ENCODE assay signal across 8 cellular contexts in the genomic region with DNA sequence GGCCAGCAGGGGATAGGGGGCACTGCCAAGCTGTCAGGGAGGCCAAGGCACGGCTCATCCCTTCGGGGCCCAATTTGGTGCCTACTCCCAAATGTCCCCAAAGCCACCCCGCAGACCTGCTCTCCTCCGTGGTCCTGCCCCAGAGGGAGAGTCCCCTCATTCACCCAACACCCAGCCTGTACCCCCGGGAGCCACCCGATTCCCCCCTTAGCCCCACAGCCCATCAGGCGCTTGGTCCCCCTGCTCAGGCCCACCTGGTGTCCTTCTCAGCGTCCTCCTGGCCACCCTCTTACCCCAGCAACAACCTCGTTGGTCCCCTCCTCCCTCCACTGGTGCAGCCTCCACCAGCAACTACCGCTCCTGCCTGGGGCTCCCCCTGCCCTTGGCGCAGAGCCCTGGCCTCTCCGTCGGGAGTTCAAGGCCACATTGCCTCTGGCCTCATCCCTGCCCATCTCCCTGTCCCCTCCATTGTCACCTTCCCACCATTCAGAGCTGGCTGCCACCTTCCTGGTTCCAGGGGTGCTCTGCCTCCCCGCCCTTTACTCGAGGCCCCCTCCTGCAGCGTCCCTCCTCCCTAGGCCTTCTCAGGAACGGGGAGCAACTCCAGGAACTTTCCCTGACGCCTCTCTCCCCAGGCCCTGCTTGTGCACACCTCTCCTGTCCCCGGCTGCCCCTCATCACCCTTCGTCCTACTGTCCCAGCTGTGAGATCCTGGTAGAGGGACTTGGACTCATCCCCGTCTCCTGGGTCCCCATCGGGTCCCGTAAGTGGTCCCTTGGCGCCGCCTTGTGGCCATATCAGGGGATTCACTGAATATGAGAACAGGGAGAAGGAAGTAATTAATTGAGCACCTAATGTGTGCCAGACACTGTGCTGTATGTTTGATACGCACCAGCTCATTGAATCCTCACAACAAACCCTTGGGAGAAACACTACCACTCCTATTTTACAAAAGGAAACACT.
DNase-seq lines count a peak whose midpoint lies in the region; ATAC-seq and TF ChIP-seq lines count a peak whose summit lies in the region.

No MANE protein-coding gene starts in this region.

- H3K9me3 ChIP-seq in OCI-LY3 (ENCODE audit: insufficient read depth, low read length) = no peaks in the 10 kb centered on the region
- H3K9me3 ChIP-seq in gastrocnemius medialis = no peaks in the 10 kb centered on the region

- H3K27ac Mint-ChIP-seq in activated T-cell treated with anti-CD3 and anti-CD28 coated beads, Interleukin-2, amount 50 U/mL, for 72 hours = no peak overlapping the region

- H3K36me3 ChIP-seq in OCI-LY3 (replicated peaks; ENCODE audit: low read depth, low read length) = no peaks in the 10 kb centered on the region
- no peaks in the 10 kb centered on the region for H3K36me3 ChIP-seq in gastrocnemius medialis

- no peaks in the 10 kb centered on the region for H3K9me3 Mint-ChIP-seq in activated T-cell treated with anti-CD3 and anti-CD28 coated beads, Interleukin-2, amount 50 U/mL, for 72 hours

- no peaks in the 10 kb centered on the region for H3K4me1 Mint-ChIP-seq in activated T-cell treated with anti-CD3 and anti-CD28 coated beads, Interleukin-2, amount 50 U/mL, for 72 hours (ENCODE audit: low read depth)

- H3K4me1 ChIP-seq in OCI-LY3 (ENCODE audit: low read length) = no peaks in the 10 kb centered on the region
- H3K4me1 ChIP-seq in gastrocnemius medialis = no peaks in the 10 kb centered on the region

- no peak for TF ChIP-seq POLR2A in gastrocnemius medialis (IDR thresholded peaks at IDR 0.05)

- H3K4me3 ChIP-seq in GM12875 (ENCODE audit: low read depth, low read length) (no peak overlapping the region), OCI-LY3 (ENCODE audit: low read length) (no peak overlapping the region), gastrocnemius medialis (no peak overlapping the region)

- H3K27ac ChIP-seq in OCI-LY3 (ENCODE audit: low read length) = no peak overlapping the region
- H3K27ac ChIP-seq in gastrocnemius medialis = no peak overlapping the region

- H3K79me2 ChIP-seq in OCI-LY3 (ENCODE audit: low read length) = no peaks in the 10 kb centered on the region

- peaks cover 11% of the 10 kb centered on the region for H3K27me3 Mint-ChIP-seq in activated T-cell treated with anti-CD3 and anti-CD28 coated beads, Interleukin-2, amount 50 U/mL, for 72 hours (ENCODE audit: low read depth)

- intact Hi-C loops in head of caudate nucleus (cut with DNase I) = no loop called here
- intact Hi-C loops in gastrocnemius medialis (cut with DNase I; ENCODE audit: low total_unique reads) = no loop called here

- peak; percentile 32 to 51 for ATAC-seq in activated T-cell treated with anti-CD3 and anti-CD28 coated beads, Interleukin-2, amount 50 U/mL, for 72 hours (replicated peaks in 1 of 2)
- ATAC-seq in gastrocnemius medialis (no peak), HG02798 (IDR thresholded peaks at IDR 0.05; ENCODE audit: poor library complexity, unreplicated experiment) (no peak), GM21529 (IDR thresholded peaks at IDR 0.05; ENCODE audit: unreplicated experiment) (no peak)

- in situ Hi-C loops in gastrocnemius medialis (cut with MboI; ENCODE audit: low sequenced_read_pairs in 4 of 4) = no loop called here

- H3K27me3 ChIP-seq in OCI-LY3 (ENCODE audit: low read depth, low read length) (0 out of 2 replicates have a peak, but pooled peaks cover 4% of the 10 kb centered on the region), gastrocnemius medialis (peaks cover 21 to 33% (median 23%) of the 10 kb centered on the region in 3 donors)

- no peaks in the 10 kb centered on the region for H4K20me1 ChIP-seq in OCI-LY3 (ENCODE audit: insufficient read depth, low read length)

- TF ChIP-seq CTCF in GM12875 (IDR thresholded peaks at IDR 0.05; ENCODE audit: borderline replicate concordance, insufficient read depth, low read depth, low read length) (peak; percentile 65), OCI-LY3 (IDR thresholded peaks at IDR 0.05; ENCODE audit: low read depth, low read length) (peak; percentile 63), gastrocnemius medialis (IDR thresholded peaks at IDR 0.05 in 4 of 5, conservative IDR thresholded peaks at IDR 0.05 in 1 of 5) (peak in 4 of 5 experiments; percentile 36 to 51 (median 48))

- no peak overlapping the region for H3K4me3 Mint-ChIP-seq in activated T-cell treated with anti-CD3 and anti-CD28 coated beads, Interleukin-2, amount 50 U/mL, for 72 hours

- no peak overlapping the region for H2AFZ ChIP-seq in OCI-LY3 (ENCODE audit: low read depth, low read length)

- peak; percentile 31 for DNase-seq in A172 (ENCODE audit: low spot score)
- DNase-seq in activated T-cell treated with anti-CD3 and anti-CD28 coated beads, Interleukin-2, amount 50 U/mL, for 72 hours = peak; percentile 66 to 68
- peak in 37 of 42 donors; percentile 43 to 86 (median 71) for DNase-seq in head of caudate nucleus
- DNase-seq in gastrocnemius medialis = no peak

- no peaks in the 10 kb centered on the region for H3K36me3 Mint-ChIP-seq in activated T-cell treated with anti-CD3 and anti-CD28 coated beads, Interleukin-2, amount 50 U/mL, for 72 hours (ENCODE audit: insufficient read depth in 2 of 2)

- H3K9ac ChIP-seq in OCI-LY3 (ENCODE audit: low read length) = no peak overlapping the region

- no peak overlapping the region for H3K4me2 ChIP-seq in OCI-LY3 (ENCODE audit: low read length)

Comparison
In these comparisons a context has a peak if more than half of its experiments do, and no peak if none do; other contexts are left out.
1. DNase-seq: peak in A172 (single experiment), activated T-cell treated with anti-CD3 and anti-CD28 coated beads, Interleukin-2, amount 50 U/mL, for 72 hours (2 of 2) and head of caudate nucleus (37 of 42); none in gastrocnemius medialis (0 of 2).
2. ATAC-seq: peak in activated T-cell treated with anti-CD3 and anti-CD28 coated beads, Interleukin-2, amount 50 U/mL, for 72 hours (2 of 2); none in gastrocnemius medialis (0 of 2), HG02798 (single experiment) and GM21529 (single experiment).
3. Peak in every context shown above with its lines, with median percentiles within 50 percentile points of each other: CTCF ChIP-seq.